ENCODE assay signal across 8 cellular contexts in genomic region chr21:33478858-33479678, GRCh38. TPM values are rescaled to one million over a fixed set of nuclear protein-coding genes. Genes with fewer than 3 reads are reported as not detected.
DNase-seq lines count a peak whose midpoint lies in the region; ATAC-seq, FAIRE-seq and TF ChIP-seq lines count a peak whose summit lies in the region.

No MANE protein-coding gene starts in this region.

- H3K4me3 ChIP-seq in A549 (peak overlapping the region; percentile 56), NT2/D1 (ENCODE audit: insufficient read length, low read depth) (peak overlapping the region; percentile 83), fibroblast of the aortic adventitia (ENCODE audit: low read depth, low read length) (peak overlapping the region; percentile 84), neural cell (ENCODE audit: low read length) (peak overlapping the region; percentile 94), transverse colon (peak overlapping the region; percentile 46 to 97 (median 96))

- H3K27me3 Mint-ChIP-seq in activated T-helper 2 cell treated with anti-CD3 and anti-CD28 coated beads, Interferon-gamma antibody, Interleukin-2, Interleukin-4, amounts not matched to agents 10 μg/mL and 5 μg/mL and 100 μg/mL, durations not matched to agents 14 hours and 24 hours and 36 hours (ENCODE audit: low read depth) = no peaks in the 10 kb centered on the region

- FAIRE-seq in A549 (lab: Jason Lieb, UNC) = no peak

- peaks cover 5% of the 10 kb centered on the region; the same call in 1 of the 3 replicates for H3K4me1 ChIP-seq in A549
- H3K4me1 ChIP-seq in NT2/D1 (ENCODE audit: insufficient read depth, insufficient read length) = peaks cover 4% of the 10 kb centered on the region
- peaks cover 0 to 18% (median 12%) of the 10 kb centered on the region in 4 donors for H3K4me1 ChIP-seq in transverse colon

- peaks cover 11% of the 10 kb centered on the region for H3K79me2 ChIP-seq in neural cell (replicated peaks; ENCODE audit: insufficient read depth, low read length)

- H3K9ac ChIP-seq in NT2/D1 (ENCODE audit: insufficient read length, low read depth) (peak overlapping the region; percentile 93), neural cell (ENCODE audit: low read length) (peak overlapping the region; percentile 71)

- TF ChIP-seq RAD21 in A549 (conservative IDR thresholded peaks at IDR 0.05 in 1 of 2, IDR thresholded peaks at IDR 0.05 in 1 of 2) (no peak), neural cell (conservative IDR thresholded peaks at IDR 0.05) (no peak)

- no peaks in the 10 kb centered on the region for H3K36me3 Mint-ChIP-seq in activated T-helper 2 cell treated with anti-CD3 and anti-CD28 coated beads, Interferon-gamma antibody, Interleukin-2, Interleukin-4, amounts not matched to agents 10 μg/mL and 5 μg/mL and 100 μg/mL, durations not matched to agents 14 hours and 24 hours and 36 hours (ENCODE audit: low read depth)

- peak overlapping the region; percentile 87 for H3K4me2 ChIP-seq in A549
- peak overlapping the region; percentile 95 for H3K4me2 ChIP-seq in neural cell (ENCODE audit: low read length)

- no peak for TF ChIP-seq CTCF in A549 (IDR thresholded peaks at IDR 0.05)
- no peak for TF ChIP-seq CTCF in fibroblast of the aortic adventitia (IDR thresholded peaks at IDR 0.05; ENCODE audit: insufficient read depth, low read length)
- peak; percentile 16 for TF ChIP-seq CTCF in neural cell (IDR thresholded peaks at IDR 0.05; ENCODE audit: poor library complexity, severe bottlenecking)
- peak in 3 of 5 experiments; percentile 15 to 29 (median 20) for TF ChIP-seq CTCF in transverse colon (IDR thresholded peaks at IDR 0.05)

- TF ChIP-seq EP300 in A549 (IDR thresholded peaks at IDR 0.05) (no peak), neural cell (conservative IDR thresholded peaks at IDR 0.05; ENCODE audit: poor library complexity, severe bottlenecking) (no peak), transverse colon (IDR thresholded peaks at IDR 0.05; ENCODE audit: low read depth) (no peak)

- no peaks in the 10 kb centered on the region for H3K9me3 ChIP-seq in A549
- no peaks in the 10 kb centered on the region for H3K9me3 ChIP-seq in NT2/D1 (ENCODE audit: insufficient read depth, low read length)
- H3K9me3 ChIP-seq in neural cell (ENCODE audit: low read length) = no peaks in the 10 kb centered on the region
- H3K9me3 ChIP-seq in transverse colon = no peaks in the 10 kb centered on the region

- no peaks in the 10 kb centered on the region for H4K20me1 ChIP-seq in neural cell (ENCODE audit: insufficient read depth)

- H3K9me3 Mint-ChIP-seq in activated T-helper 2 cell treated with anti-CD3 and anti-CD28 coated beads, Interferon-gamma antibody, Interleukin-2, Interleukin-4, amounts not matched to agents 10 μg/mL and 5 μg/mL and 100 μg/mL, durations not matched to agents 14 hours and 24 hours and 36 hours = no peaks in the 10 kb centered on the region

- CTCF ChIA-PET in A549 (lab: Yijun Ruan, JAX) = interaction anchor here (0.8 to 3.2 kb wide), 5 partner anchors 12 to 282 kb away, joined by 3 to 11 read pairs (median 4); partner anchors contain the start of gene DNAJC28

- H2AFZ ChIP-seq in neural cell (ENCODE audit: low read depth, low read length) = peak overlapping the region; percentile 36

- POLR2A ChIA-PET in A549 (lab: Yijun Ruan, JAX) = interaction anchor here (1.0 to 2.1 kb wide), 3 partner anchors 10 to 13 kb away, joined by 3 to 49 read pairs (median 4); partner anchors contain the start of gene DNAJC28

- TF ChIP-seq POLR2A in A549 (IDR thresholded peaks at IDR 0.05; ENCODE audit: low read length) (no peak), transverse colon (IDR thresholded peaks at IDR 0.05) (no peak)

- H3K4me1 Mint-ChIP-seq in activated T-helper 2 cell treated with anti-CD3 and anti-CD28 coated beads, Interferon-gamma antibody, Interleukin-2, Interleukin-4, amounts not matched to agents 10 μg/mL and 5 μg/mL and 100 μg/mL, durations not matched to agents 14 hours and 24 hours and 36 hours (ENCODE audit: low read depth) = peaks cover 8% of the 10 kb centered on the region

- in situ Hi-C loops in transverse colon (cut with MboI; ENCODE audit: low pct_ligation_motif_present in 1 of 4, low pct_unique_long_range_greater_than_20kb in 1 of 4, low sequenced_read_pairs in 3 of 4) = no loop called here

- WGBS in A549 (ENCODE audit: missing lambda C conversion rate) = 4% methylated on average over 23 of the region's 69 CpGs
- 0 to 1% methylated on average over 7 to 43 of the region's 69 CpGs for WGBS in transverse colon (ENCODE audit: low coverage in 1 of 2), 2 donors

- no peaks in the 10 kb centered on the region for H3F3A ChIP-seq in neural cell (ENCODE audit: insufficient read depth, low read length, poor library complexity, severe bottlenecking)

- H3K27me3 ChIP-seq in NT2/D1 (ENCODE audit: insufficient read depth, insufficient read length) (peaks cover 6% of the 10 kb centered on the region), neural cell (ENCODE audit: insufficient read depth, low read depth, low read length) (no peaks in the 10 kb centered on the region), transverse colon (no peaks in the 10 kb centered on the region)

- intact Hi-C loops in activated T-helper 2 cell treated with anti-CD3 and anti-CD28 coated beads, Interferon-gamma antibody, Interleukin-2, Interleukin-4, amounts not matched to agents 10 μg/mL and 5 μg/mL and 100 μg/mL, durations not matched to agents 14 hours and 24 hours and 36 hours (cut with micrococcal nuclease) = loop anchor here (1.0 kb wide), 1 partner anchor 162 kb away; the partner anchor contains the start of gene CRYZL1
- intact Hi-C loops in transverse colon (cut with DNase I; ENCODE audit: low total_unique reads) = no loop called here

- H3K36me3 ChIP-seq in NT2/D1 (ENCODE audit: insufficient read depth, insufficient read length, low read length) (peaks cover 10% of the 10 kb centered on the region), neural cell (ENCODE audit: insufficient read depth, low read length) (no peaks in the 10 kb centered on the region), transverse colon (no peaks in the 10 kb centered on the region)

- H3K27ac ChIP-seq in A549 (peak overlapping the region; percentile 72 to 91), neural cell (ENCODE audit: low read length) (peak overlapping the region; percentile 68), transverse colon (peak overlapping the region; percentile 96 to 100 (median 100))

- H3K4me3 Mint-ChIP-seq in activated T-helper 2 cell treated with anti-CD3 and anti-CD28 coated beads, Interferon-gamma antibody, Interleukin-2, Interleukin-4, amounts not matched to agents 10 μg/mL and 5 μg/mL and 100 μg/mL, durations not matched to agents 14 hours and 24 hours and 36 hours (ENCODE audit: low read depth) = peak overlapping the region; percentile 84

- no peaks in the 10 kb centered on the region for H3K9me2 ChIP-seq in neural cell (ENCODE audit: insufficient read depth, low read length)

- ATAC-seq in A549 (peak; percentile 37 to 47), GM18519 (IDR thresholded peaks at IDR 0.05; ENCODE audit: low FRiP score, unreplicated experiment) (peak; percentile 10), HG03045 (IDR thresholded peaks at IDR 0.05; ENCODE audit: unreplicated experiment) (peak; percentile 28)

- peak overlapping the region; percentile 44 for H3K27ac Mint-ChIP-seq in activated T-helper 2 cell treated with anti-CD3 and anti-CD28 coated beads, Interferon-gamma antibody, Interleukin-2, Interleukin-4, amounts not matched to agents 10 μg/mL and 5 μg/mL and 100 μg/mL, durations not matched to agents 14 hours and 24 hours and 36 hours

- DNase-seq in A549 (ENCODE audit: low read depth in 1 of 2, low spot score in 1 of 2) (peak in 1 of 2 experiments; percentile 18), NT2/D1 (ENCODE audit: low read depth, low spot score) (no peak), fibroblast of the aortic adventitia (ENCODE audit: low read depth) (peak; percentile 22), transverse colon (peak; percentile 41)
- peak; percentile 26 for DNase-seq in activated T-helper 2 cell treated with anti-CD3 and anti-CD28 coated beads, Interferon-gamma antibody, Interleukin-2, Interleukin-4, amounts not matched to agents 10 μg/mL and 5 μg/mL and 100 μg/mL, durations not matched to agents 14 hours and 24 hours and 36 hours (ENCODE audit: low spot score)

TF ChIP-seq in A549, 52 proteins besides CTCF, POLR2A, EP300 and RAD21 (continues in another document):
- TF ChIP-seq RARB (CRISPR knock-in tag; IDR thresholded peaks at IDR 0.05) (no peak), MAFK (IDR thresholded peaks at IDR 0.05; ENCODE audit: partially characterized antibody) (no peak), HDAC2 (IDR thresholded peaks at IDR 0.05) (no peak)

TF ChIP-seq in neural cell, 6 proteins besides CTCF, POLR2A, EP300 and RAD21 (continues in another document):
- TF ChIP-seq SMC3 (conservative IDR thresholded peaks at IDR 0.05; ENCODE audit: poor library complexity) (peak; percentile 13), MXI1 (conservative IDR thresholded peaks at IDR 0.05; ENCODE audit: poor library complexity, severe bottlenecking) (no peak)

RNA-seq across cellular contexts. Expression of gene TMEM50B, which starts 0.7 kb away (rescaled TPM):
- polyA plus RNA-seq in A549 (2011; rRNA removed) = 17.6 and 19.4 TPM in 2 replicates
- 8.2 and 8.6 TPM in 2 replicates for polyA plus RNA-seq in A549 (2012; cell fraction: cytosol; rRNA removed)
- polyA plus RNA-seq in A549 (2012; cell fraction: nucleus; rRNA removed) = 14.6 and 24.9 TPM in 2 replicates
- 10.1 to 12.1 TPM (median 11.1 TPM) in 3 replicates for polyA plus RNA-seq in A549 (2017; fragmentation: RNase III; extraction: RNeasy Plus Mini Kit Qiagen cat#74134 plus additional on column Dnase treatment)
- polyA minus RNA-seq in A549 (2011; rRNA and poly(A)+ RNA removed) = 2.8 TPM in 2 replicates
- total RNA-seq in activated T-helper 2 cell treated with anti-CD3 and anti-CD28 coated beads, Interferon-gamma antibody, Interleukin-2, Interleukin-4, amounts not matched to agents 10 μg/mL and 5 μg/mL and 100 μg/mL, durations not matched to agents 14 hours and 24 hours and 36 hours = 16.5 and 18.7 TPM in 2 replicates
- 28.7 and 33.4 TPM in 2 replicates for total RNA-seq in fibroblast of the aortic adventitia (ENCODE audit: low replicate concordance)
- 69.4 and 71.8 TPM in 2 replicates for polyA plus RNA-seq in neural cell
- 34.3 and 40.2 TPM in 2 replicates for polyA minus RNA-seq in neural cell
- 100 to 1,000 TPM in 3 of 4 donors, 10 to 100 TPM in 1; 70.3 to 181 (median 105) TPM for total RNA-seq in transverse colon

RNA-seq across cellular contexts. Expression of gene DNAJC28, which starts 12.4 kb away (rescaled TPM):
- polyA plus RNA-seq in A549 (2011; rRNA removed) (0.83 and 1.1 TPM in 2 replicates), A549 (2017; fragmentation: RNase III; extraction: RNeasy Plus Mini Kit Qiagen cat#74134 plus additional on column Dnase treatment) (0.51 to 1.0 TPM (median 0.75 TPM) in 3 replicates), neural cell (5.5 and 6.0 TPM in 2 replicates)
- 0.08 and 0.12 TPM in 2 replicates for polyA plus RNA-seq in A549 (2012; cell fraction: cytosol; rRNA removed)
- 0.05 TPM in 1 of 2 replicates, not detected in the other for polyA plus RNA-seq in A549 (2012; cell fraction: nucleus; rRNA removed)
- polyA minus RNA-seq in A549 (2011; rRNA and poly(A)+ RNA removed) = not detected in 2 replicates
- 0.16 and 0.37 TPM in 2 replicates for total RNA-seq in activated T-helper 2 cell treated with anti-CD3 and anti-CD28 coated beads, Interferon-gamma antibody, Interleukin-2, Interleukin-4, amounts not matched to agents 10 μg/mL and 5 μg/mL and 100 μg/mL, durations not matched to agents 14 hours and 24 hours and 36 hours
- total RNA-seq in fibroblast of the aortic adventitia (ENCODE audit: low replicate concordance) (2.7 and 3.7 TPM in 2 replicates), transverse colon (1 to 10 TPM in 2 of 4 donors, not detected in 2; 3.0 to 3.7 TPM)
- polyA minus RNA-seq in neural cell = 9.8 and 10.5 TPM in 2 replicates

Comparison
In these comparisons a context has a peak if more than half of its experiments do, and no peak if none do; other contexts are left out.
1. CTCF ChIP-seq: peak in neural cell (single experiment) and transverse colon (3 of 5); none in A549 (single experiment) and fibroblast of the aortic adventitia (single experiment).
2. Peak in every context shown above with its lines, with median percentiles within 50 percentile points of each other: ATAC-seq, H3K27ac ChIP-seq and H3K4me3 ChIP-seq.